In the genomic region with DNA sequence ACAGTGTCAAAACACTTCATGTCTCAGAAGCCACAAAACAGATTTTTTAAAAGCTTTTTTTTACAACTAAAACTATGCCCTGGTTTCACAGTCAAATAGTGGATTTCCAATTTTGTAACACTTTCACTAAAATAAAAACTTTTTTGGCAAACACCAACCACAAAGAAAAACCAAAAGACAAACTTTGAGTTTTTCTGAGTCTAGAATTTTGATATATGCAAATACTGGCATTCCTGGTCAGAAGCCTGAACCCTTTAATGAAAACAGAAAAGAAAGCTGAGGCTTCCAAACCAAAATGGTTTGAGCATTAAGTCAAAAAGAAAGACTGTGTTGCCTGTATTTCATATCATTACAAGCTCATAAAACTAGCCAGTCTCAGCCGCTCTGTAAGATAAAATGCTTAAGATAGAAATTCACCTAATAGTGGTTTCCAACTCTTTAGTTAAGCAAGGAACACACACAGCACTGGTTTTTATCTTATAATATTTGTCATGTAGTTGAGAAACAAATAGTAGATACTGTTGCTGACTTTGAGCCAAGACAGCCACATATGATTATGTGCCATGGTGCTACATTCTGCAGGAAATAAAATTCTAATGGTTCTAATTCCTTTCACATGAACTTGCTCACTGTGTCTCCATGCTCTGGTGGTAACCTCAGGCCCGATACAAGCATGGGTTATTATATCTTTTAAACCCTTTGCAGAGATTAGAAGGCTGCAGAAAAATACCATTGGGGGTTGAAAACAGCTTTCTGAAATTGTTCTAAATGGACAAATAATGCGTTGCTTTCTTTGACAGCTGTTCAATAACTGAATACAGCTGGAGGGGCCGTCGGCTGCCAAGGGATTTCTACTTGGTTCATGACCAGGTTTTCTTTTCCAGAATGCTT, we compare ENCODE assay signal across 19 cellular contexts. TPM values are rescaled to one million over a fixed set of nuclear protein-coding genes. Genes with fewer than 3 reads are reported as not detected.
DNase-seq lines count a peak whose midpoint lies in the region; ATAC-seq and TF ChIP-seq lines count a peak whose summit lies in the region.
"Had no signal": no experiment of that assay in that cellular context is flagged by ENCODE, and none has a peak within 500 bp of the region (broad histone marks: within the 10 kb centered on the region; RNA-seq: fewer than 3 reads in every experiment).

No MANE protein-coding gene starts in this region.

- H3K27ac ChIP-seq in fibroblast of lung (ENCODE audit: insufficient read depth, low read length): no peak overlapping the region
- H3K27ac ChIP-seq in mesenchymal stem cell (ENCODE audit: low read length, poor library complexity, severe bottlenecking): no peak overlapping the region
- H3K27ac ChIP-seq in caudate nucleus (ENCODE audit: low read depth, low read length): no peak overlapping the region
- H3K27ac ChIP-seq: BLaER1, esophagus muscularis mucosa, psoas muscle had no signal

- H3K18ac ChIP-seq in mesenchymal stem cell (ENCODE audit: low read depth in 1 of 2, low read length in 2 of 2): no peak overlapping the region

- H3K4me2 ChIP-seq in fibroblast of lung (ENCODE audit: extremely low read depth, insufficient read depth, low read length) (no peak overlapping the region), mesenchymal stem cell (ENCODE audit: low read length, poor library complexity, severe bottlenecking) (no peak overlapping the region)
- H3K4me2 ChIP-seq: BLaER1 had no signal

- H3K23ac ChIP-seq in mesenchymal stem cell (ENCODE audit: low read length in 2 of 2): no peak overlapping the region

- no peaks in the 10 kb centered on the region for H3K36me3 ChIP-seq in fibroblast of lung (ENCODE audit: control insufficient read depth, insufficient read depth, low read length)
- H3K36me3 ChIP-seq in mesenchymal stem cell (ENCODE audit: control insufficient read depth in 1 of 2, insufficient read depth in 2 of 2, low read depth in 1 of 2, low read length in 2 of 2): no peaks in the 10 kb centered on the region
- H3K36me3 ChIP-seq: esophagus muscularis mucosa had no signal

- no peak overlapping the region for H2AK5ac ChIP-seq in mesenchymal stem cell (ENCODE audit: low read length, severe bottlenecking)

- H3K27me3 ChIP-seq in fibroblast of lung (ENCODE audit: control insufficient read depth, insufficient read depth, low read length) (no peaks in the 10 kb centered on the region), mesenchymal stem cell (ENCODE audit: control insufficient read depth in 1 of 2, insufficient read depth in 1 of 2, low read length in 2 of 2) (no peaks in the 10 kb centered on the region)
- H3K27me3 ChIP-seq: BLaER1, esophagus muscularis mucosa had no signal

- DNase-seq in AG09309 (ENCODE audit: low read depth) (peak; percentile 55), NCI-H1694 treated with DMSO at 0.1 percent for 48 hours (lab: John Stamatoyannopoulos, UW) (peak; percentile 8), fibroblast of lung (ENCODE audit: low read depth in 2 of 2) (peak; percentile 63 to 89), mesenchymal stem cell (peak; percentile 35), epidermal melanocyte (ENCODE audit: insufficient read length, low spot score) (no peak), activated gamma-delta T cell treated with Interleukin-2 at 50 U/mL for 16 hours (no peak), caudate nucleus (lab: John Stamatoyannopoulos, UW) (no peak)
- no peak for DNase-seq in activated CD4-positive, alpha-beta T cell treated with anti-CD3 and anti-CD28 coated beads for 36 hours
- DNase-seq: activated CD4-positive, alpha-beta memory T cell treated with anti-CD3 and anti-CD28 coated beads, Interleukin-2, amount 10 ng/mL, durations not matched to agents 7 days and 5 days; activated effector memory CD4-positive, alpha-beta T cell treated with anti-CD3 and anti-CD28 coated beads, Interleukin-2, amount 50 U/mL, for 16 hours; DND-41; NCI-H1105 treated with DMSO at 0.1 percent for 48 hours; NCI-H524; psoas muscle; stimulated activated naive CD4-positive, alpha-beta T cell treated with Interleukin-2 at 50 U/mL for 16 hours had no signal

- no peaks in the 10 kb centered on the region for H3K36me3 Mint-ChIP-seq in activated CD4-positive, alpha-beta T cell treated with anti-CD3 and anti-CD28 coated beads for 36 hours (ENCODE audit: low read depth)

- TF ChIP-seq CTCF in AG09309 (IDR thresholded peaks at IDR 0.05; ENCODE audit: control insufficient read depth, insufficient read depth, low read depth, low read length, missing control alignments) (no peak), fibroblast of lung (conservative IDR thresholded peaks at IDR 0.05 in 1 of 2, IDR thresholded peaks at IDR 0.05 in 1 of 2; ENCODE audit: low read depth in 1 of 2, low read length in 2 of 2) (no peak)

- peaks cover 11% of the 10 kb centered on the region for H3K4me1 Mint-ChIP-seq in activated CD4-positive, alpha-beta T cell treated with anti-CD3 and anti-CD28 coated beads for 36 hours

- no peak overlapping the region for H3K27ac Mint-ChIP-seq in activated CD4-positive, alpha-beta T cell treated with anti-CD3 and anti-CD28 coated beads for 36 hours
- H3K27ac Mint-ChIP-seq: activated CD4-positive, alpha-beta memory T cell treated with anti-CD3 and anti-CD28 coated beads, Interleukin-2, amount 10 ng/mL, durations not matched to agents 7 days and 5 days; T-helper 2 cell treated with Interferon-gamma antibody and Interleukin-4, amounts not matched to agents 5 μg/mL and 100 μg/mL, for 36 hours had no signal

- H2AFZ ChIP-seq in fibroblast of lung (ENCODE audit: low read length): no peak overlapping the region
- H2AFZ ChIP-seq in mesenchymal stem cell (ENCODE audit: low read depth, low read length): no peak overlapping the region

- intact Hi-C loops in activated CD4-positive, alpha-beta T cell treated with anti-CD3 and anti-CD28 coated beads for 36 hours (cut with DNase I, micrococcal nuclease): no loop called here

- peaks cover 23% of the 10 kb centered on the region for H3K79me1 ChIP-seq in mesenchymal stem cell (replicated peaks; ENCODE audit: low read length, poor library complexity, severe bottlenecking)

- H3K4me3 Mint-ChIP-seq in activated CD4-positive, alpha-beta T cell treated with anti-CD3 and anti-CD28 coated beads for 36 hours: no peak overlapping the region
- H3K4me3 Mint-ChIP-seq: activated CD4-positive, alpha-beta memory T cell treated with anti-CD3 and anti-CD28 coated beads, Interleukin-2, amount 10 ng/mL, durations not matched to agents 7 days and 5 days; T-helper 2 cell treated with Interferon-gamma antibody and Interleukin-4, amounts not matched to agents 5 μg/mL and 100 μg/mL, for 36 hours had no signal

- H4K20me1 ChIP-seq in fibroblast of lung (ENCODE audit: control insufficient read depth, extremely low read depth, insufficient read depth, low read length): no peaks in the 10 kb centered on the region

- H3K4me3 ChIP-seq in AG09309 (ENCODE audit: control insufficient read depth, low read depth, low read length) (no peak overlapping the region), fibroblast of lung (replicated peaks in 1 of 4; ENCODE audit: control extremely low read depth in 1 of 4, insufficient read depth in 1 of 4, low read depth in 3 of 4, low read length in 4 of 4) (no peak overlapping the region), mesenchymal stem cell (ENCODE audit: insufficient read depth in 1 of 2, low read depth in 1 of 2, low read length in 2 of 2) (peak overlapping the region in 1 of 2 experiments; percentile 25)
- H3K4me3 ChIP-seq: BLaER1, esophagus muscularis mucosa, GM12878, psoas muscle had no signal

- H3K9me3 ChIP-seq in fibroblast of lung (ENCODE audit: control insufficient read depth, insufficient read depth, low read depth, low read length) (no peaks in the 10 kb centered on the region), mesenchymal stem cell (ENCODE audit: control insufficient read depth, low read length) (no peaks in the 10 kb centered on the region)
- H3K9me3 ChIP-seq: esophagus muscularis mucosa, psoas muscle had no signal

- no peak overlapping the region for H4K91ac ChIP-seq in mesenchymal stem cell (ENCODE audit: low read length)

- POLR2A ChIA-PET in activated CD4-positive, alpha-beta T cell treated with anti-CD3 and anti-CD28 coated beads for 36 hours (lab: Charles Lee): no interaction called here

- H2BK5ac ChIP-seq in mesenchymal stem cell (ENCODE audit: low read depth, low read length, poor library complexity, severe bottlenecking): no peak overlapping the region

- WGBS in mesenchymal stem cell: 68% methylated on average over 4 of the region's 5 CpGs

- H4K8ac ChIP-seq in mesenchymal stem cell (ENCODE audit: low read length): no peak overlapping the region

- H2BK120ac ChIP-seq in mesenchymal stem cell (ENCODE audit: low read depth, low read length): no peak overlapping the region

- H3K4me1 ChIP-seq in fibroblast of lung (ENCODE audit: control insufficient read depth, extremely low read depth, insufficient read depth, low read length): peaks cover 5% of the 10 kb centered on the region
- H3K4me1 ChIP-seq in mesenchymal stem cell (ENCODE audit: control insufficient read depth, insufficient read depth, low read depth, low read length): peaks cover 11% of the 10 kb centered on the region
- H3K4me1 ChIP-seq: psoas muscle had no signal

- no peak for ATAC-seq in activated CD4-positive, alpha-beta T cell treated with anti-CD3 and anti-CD28 coated beads for 36 hours
- ATAC-seq: GM12878, psoas muscle had no signal

- H2BK15ac ChIP-seq in mesenchymal stem cell (ENCODE audit: low read depth, poor library complexity, severe bottlenecking): no peak overlapping the region

- no peak overlapping the region for H2BK12ac ChIP-seq in mesenchymal stem cell (ENCODE audit: low read length in 2 of 2)

- H3K9me3 Mint-ChIP-seq in activated CD4-positive, alpha-beta T cell treated with anti-CD3 and anti-CD28 coated beads for 36 hours (ENCODE audit: low read depth): no peaks in the 10 kb centered on the region
- H3K9me3 Mint-ChIP-seq: activated CD4-positive, alpha-beta memory T cell treated with anti-CD3 and anti-CD28 coated beads, Interleukin-2, amount 10 ng/mL, durations not matched to agents 7 days and 5 days; T-helper 2 cell treated with Interferon-gamma antibody and Interleukin-4, amounts not matched to agents 5 μg/mL and 100 μg/mL, for 36 hours had no signal

- H3K27me3 Mint-ChIP-seq in activated CD4-positive, alpha-beta T cell treated with anti-CD3 and anti-CD28 coated beads for 36 hours: no peaks in the 10 kb centered on the region

- H3K79me2 ChIP-seq in fibroblast of lung (ENCODE audit: control insufficient read depth, insufficient read depth, low read length): no peaks in the 10 kb centered on the region

- CTCF ChIA-PET in activated CD4-positive, alpha-beta T cell treated with anti-CD3 and anti-CD28 coated beads for 36 hours (lab: Charles Lee): no interaction called here

- H3K4ac ChIP-seq in mesenchymal stem cell (ENCODE audit: low read depth in 1 of 2, low read length in 2 of 2): no peak overlapping the region

- no peak overlapping the region for H3K9ac ChIP-seq in fibroblast of lung (ENCODE audit: insufficient read depth, low read length)
- peak overlapping the region; percentile 4 for H3K9ac ChIP-seq in mesenchymal stem cell (ENCODE audit: low read length)
- H3K9ac ChIP-seq: BLaER1 had no signal

- no peak overlapping the region for H3K14ac ChIP-seq in mesenchymal stem cell (ENCODE audit: low read length in 2 of 2)

RNA-seq across cellular contexts. Expression of gene FAM171A1, which starts 49.4 kb away (rescaled TPM):
- total RNA-seq in fibroblast of lung: 6.2 and 8.8 TPM in 2 replicates
- 10.3 and 24.9 TPM in 2 replicates for polyA plus RNA-seq in fibroblast of lung
- 11.0 and 24.0 TPM in 2 replicates for polyA plus RNA-seq in fibroblast of lung (2012)
- polyA minus RNA-seq in fibroblast of lung (ENCODE audit: low replicate concordance): 8.9 and 25.3 TPM in 2 replicates
- polyA plus RNA-seq in mesenchymal stem cell (2013, experiment 1 of 2): 23.1 TPM
- 23.1 TPM for polyA plus RNA-seq in mesenchymal stem cell (2013, experiment 2 of 2)
- 1 to 10 TPM; 4.1 to 5.8 TPM for total RNA-seq in activated CD4-positive, alpha-beta T cell treated with anti-CD3 and anti-CD28 coated beads for 36 hours

Comparison
In these comparisons a context has a peak if more than half of its experiments do, and no peak if none do; other contexts are left out.
1. DNase-seq: peak in AG09309 (single experiment), NCI-H1694 treated with DMSO at 0.1 percent for 48 hours (single experiment), fibroblast of lung (2 of 2) and mesenchymal stem cell (single experiment); none in epidermal melanocyte (single experiment), activated gamma-delta T cell treated with Interleukin-2 at 50 U/mL for 16 hours (single experiment), caudate nucleus (0 of 61) and activated CD4-positive, alpha-beta T cell treated with anti-CD3 and anti-CD28 coated beads for 36 hours (single experiment).